Comparison of ENCODE assay signal across 8 cellular contexts in the genomic region with DNA sequence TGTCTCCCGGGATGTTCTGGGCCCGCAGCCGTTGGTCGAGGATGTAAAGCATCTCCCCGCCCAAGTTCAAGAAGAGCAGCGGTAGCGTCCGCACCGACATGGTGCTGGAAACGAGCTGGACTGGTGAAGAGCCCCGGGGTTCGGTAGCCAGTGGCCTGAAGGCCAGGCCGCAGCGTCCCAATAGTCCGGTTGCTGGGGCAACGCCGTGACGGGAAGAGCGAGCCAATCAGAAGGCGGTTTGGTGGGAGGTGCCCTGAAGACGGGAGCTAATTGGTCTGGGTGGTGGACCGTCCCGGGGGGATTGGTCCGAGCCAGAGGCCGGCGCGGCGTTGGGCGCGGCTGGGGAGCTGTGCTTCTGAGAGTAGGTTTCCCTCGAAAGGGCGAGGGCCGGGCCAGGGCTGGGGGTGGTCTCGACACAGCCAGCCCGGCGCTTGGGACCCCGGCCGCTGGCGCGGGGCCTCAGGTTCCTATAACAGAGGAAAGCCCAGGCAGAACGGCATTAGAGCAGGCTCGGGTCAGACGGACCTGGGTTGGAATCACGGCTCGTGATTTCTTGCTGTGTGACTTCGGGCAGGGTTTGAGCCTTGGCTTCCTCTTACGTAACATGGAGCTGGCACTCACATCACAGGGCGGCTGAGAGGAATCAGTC. TPM values are rescaled to one million over a fixed set of nuclear protein-coding genes. Genes with fewer than 3 reads are reported as not detected.
A peak's percentile ranks its signal among the peaks of the same experiment; 100 is the strongest.
DNase-seq lines count a peak whose midpoint lies in the region; ATAC-seq and TF ChIP-seq lines count a peak whose summit lies in the region.

Gene OSCP1 (minus strand): TSS at position 182 of the 649 bp plus-strand sequence. CDS start 82 bp downstream, at position 100.

- ATAC-seq in HG03460 (IDR thresholded peaks at IDR 0.05; ENCODE audit: unreplicated experiment): peak; percentile 96

- H3K36me3 ChIP-seq in BE2C (no peaks in the 10 kb centered on the region), liver (ENCODE audit: control insufficient read depth in 4 of 4, insufficient read depth in 3 of 4, low read depth in 1 of 4, low read length in 3 of 4) (peaks cover 0 to 10% (median 6%) of the 10 kb centered on the region in 4 donors)

- peak within 1 kb of the TSS; percentile 86 for H3K27ac Mint-ChIP-seq in activated CD4-positive, alpha-beta memory T cell treated with anti-CD3 and anti-CD28 coated beads, Interleukin-2, amount 10 ng/mL, durations not matched to agents 7 days and 5 days

- no peak for TF ChIP-seq CTCF in BE2C (IDR thresholded peaks at IDR 0.05; ENCODE audit: low read depth, low read length)
- peak in 7 of 56 donors; percentile 8 to 21 (median 11) for TF ChIP-seq CTCF in dorsolateral prefrontal cortex (IDR thresholded peaks at IDR 0.05 in 54 of 56, conservative IDR thresholded peaks at IDR 0.05 in 2 of 56; ENCODE audit: low read depth in 1 of 56, partially characterized antibody in 56 of 56)
- TF ChIP-seq CTCF in liver (IDR thresholded peaks at IDR 0.05; ENCODE audit: low read depth, low read length, missing input control): no peak

- peak within 1 kb of the TSS; percentile 68 for H3K4me3 ChIP-seq in BE2C (ENCODE audit: low read depth, low read length)
- H3K4me3 ChIP-seq in dorsolateral prefrontal cortex: peak within 1 kb of the TSS; percentile 49 to 98 (median 79)
- peak within 1 kb of the TSS; percentile 56 to 75 (median 67) for H3K4me3 ChIP-seq in liver (ENCODE audit: low read depth in 1 of 3, low read length in 3 of 3)

- POLR2A ChIA-PET in activated CD4-positive, alpha-beta memory T cell treated with anti-CD3 and anti-CD28 coated beads, Interleukin-2, amount 10 ng/mL, durations not matched to agents 7 days and 5 days (lab: Charles Lee): interaction anchor here (0.8 to 2.7 kb wide), 10 partner anchors 10 to 302 kb away, joined by 3 to 32 read pairs (median 4); partner anchors contain the start of genes MRPS15, SH3D21 and TRAPPC3

- 1% methylated on average over 48 of the region's 48 CpGs for WGBS in liver

- H3K9ac ChIP-seq in liver (ENCODE audit: low read depth in 1 of 2, low read length in 2 of 2): peak within 1 kb of the TSS; percentile 69 to 78

- peaks cover 17% of the 10 kb centered on the region for H3K36me3 Mint-ChIP-seq in activated CD4-positive, alpha-beta memory T cell treated with anti-CD3 and anti-CD28 coated beads, Interleukin-2, amount 10 ng/mL, durations not matched to agents 7 days and 5 days (ENCODE audit: low read depth)

- CTCF ChIA-PET in activated CD4-positive, alpha-beta memory T cell treated with anti-CD3 and anti-CD28 coated beads, Interleukin-2, amount 10 ng/mL, durations not matched to agents 7 days and 5 days (lab: Charles Lee): interaction anchor here (0.6 to 1.3 kb wide), 8 partner anchors 10 to 73 kb away, joined by 3 to 4 read pairs (median 3); partner anchors contain the start of gene MRPS15

- H3K4me1 Mint-ChIP-seq in activated CD4-positive, alpha-beta memory T cell treated with anti-CD3 and anti-CD28 coated beads, Interleukin-2, amount 10 ng/mL, durations not matched to agents 7 days and 5 days: peaks cover 31% of the 10 kb centered on the region

- peak within 1 kb of the TSS; percentile 70 to 98 (median 93) for H3K27ac ChIP-seq in dorsolateral prefrontal cortex
- H3K27ac ChIP-seq in liver (ENCODE audit: low read depth in 1 of 2, low read length in 2 of 2): peak within 1 kb of the TSS; percentile 89 to 91

- no peaks in the 10 kb centered on the region for H3K27me3 ChIP-seq in BE2C
- no peaks in the 10 kb centered on the region for H3K27me3 ChIP-seq in dorsolateral prefrontal cortex
- no peaks in the 10 kb centered on the region for H3K27me3 ChIP-seq in liver (ENCODE audit: control insufficient read depth in 4 of 4, insufficient read depth in 4 of 4, low read length in 3 of 4)

- H3K9me3 Mint-ChIP-seq in activated CD4-positive, alpha-beta memory T cell treated with anti-CD3 and anti-CD28 coated beads, Interleukin-2, amount 10 ng/mL, durations not matched to agents 7 days and 5 days: no peaks in the 10 kb centered on the region

- peak; percentile 89 for DNase-seq in BE2C
- peak; percentile 97 for DNase-seq in GM19240 (ENCODE audit: insufficient read length, low spot score)
- DNase-seq in NCI-H526 treated with DMSO at 0.1 percent for 48 hours (lab: John Stamatoyannopoulos, UW): peak; percentile 98
- DNase-seq in activated CD4-positive, alpha-beta memory T cell treated with anti-CD3 and anti-CD28 coated beads, Interleukin-2, amount 10 ng/mL, durations not matched to agents 7 days and 5 days: peak; percentile 90
- DNase-seq in dorsolateral prefrontal cortex: peak; percentile 87 to 97 (median 92)
- DNase-seq in stimulated activated CD4-positive, alpha-beta T cell treated with anti-CD3 and anti-CD28 coated beads, Interleukin-4, amount 100 ng/mL, for 1 hour: peak; percentile 84

- TF ChIP-seq RAD21 in liver (IDR thresholded peaks at IDR 0.05): peak in 1 of 2 donors; percentile 6

- no peaks in the 10 kb centered on the region for H3K27me3 Mint-ChIP-seq in activated CD4-positive, alpha-beta memory T cell treated with anti-CD3 and anti-CD28 coated beads, Interleukin-2, amount 10 ng/mL, durations not matched to agents 7 days and 5 days

- H3K9me3 ChIP-seq in BE2C (no peaks in the 10 kb centered on the region), liver (ENCODE audit: control insufficient read depth in 4 of 4, low read length in 3 of 4) (no peaks in the 10 kb centered on the region)

- H3K4me1 ChIP-seq in BE2C: no peaks in the 10 kb centered on the region
- peaks cover 3 to 13% (median 6%) of the 10 kb centered on the region in 4 donors for H3K4me1 ChIP-seq in liver (ENCODE audit: control insufficient read depth in 4 of 4, insufficient read depth in 4 of 4, low read length in 3 of 4)

- intact Hi-C loops in dorsolateral prefrontal cortex (cut with DNase I): loop anchor here in 1 of 2 donors (5.0 kb wide), 1 partner anchor 63 kb away; the partner anchor contains the start of gene STK40

- H3K4me3 Mint-ChIP-seq in activated CD4-positive, alpha-beta memory T cell treated with anti-CD3 and anti-CD28 coated beads, Interleukin-2, amount 10 ng/mL, durations not matched to agents 7 days and 5 days: peak within 1 kb of the TSS; percentile 82

TF ChIP-seq in liver, 16 proteins besides CTCF, POLR2A, EP300 and RAD21 (continues in another document):
- TF ChIP-seq SP1 (IDR thresholded peaks at IDR 0.05) (peak; percentile 98), EGR1 (IDR thresholded peaks at IDR 0.05; ENCODE audit: low read depth in 2 of 2) (no peak), NR2F2 (IDR thresholded peaks at IDR 0.05) (no peak), FOXA1 (IDR thresholded peaks at IDR 0.05) (peak; percentile 30), TAF1 (conservative IDR thresholded peaks at IDR 0.05) (no peak), REST (IDR thresholded peaks at IDR 0.05) (peak; percentile 65), FOXA2 (IDR thresholded peaks at IDR 0.05) (no peak), YY1 (IDR thresholded peaks at IDR 0.05) (peak; percentile 80), HNF4G (IDR thresholded peaks at IDR 0.05) (no peak), JUND (IDR thresholded peaks at IDR 0.05) (no peak), HNF4A (conservative IDR thresholded peaks at IDR 0.05) (peak in 1 of 2 donors; percentile 50), GABPA (IDR thresholded peaks at IDR 0.05 in 1 of 2, conservative IDR thresholded peaks at IDR 0.05 in 1 of 2) (peak in 1 of 2 donors; percentile 43)
- TF ChIP-seq, protein P1, sequence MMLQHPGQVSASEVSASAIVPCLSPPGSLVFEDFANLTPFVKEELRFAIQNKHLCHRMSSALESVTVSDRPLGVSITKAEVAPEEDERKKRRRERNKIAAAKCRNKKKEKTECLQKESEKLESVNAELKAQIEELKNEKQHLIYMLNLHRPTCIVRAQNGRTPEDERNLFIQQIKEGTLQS (IDR thresholded peaks at IDR 0.05): no peak
- TF ChIP-seq, protein P2, sequence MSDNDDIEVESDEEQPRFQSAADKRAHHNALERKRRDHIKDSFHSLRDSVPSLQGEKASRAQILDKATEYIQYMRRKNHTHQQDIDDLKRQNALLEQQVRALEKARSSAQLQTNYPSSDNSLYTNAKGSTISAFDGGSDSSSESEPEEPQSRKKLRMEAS (IDR thresholded peaks at IDR 0.05): peak; percentile 39

RNA-seq across cellular contexts. Expression of gene OSCP1, which starts in this region (rescaled TPM):
- 1.4 TPM for polyA plus RNA-seq in BE2C (2012; ENCODE audit: insufficient read depth, insufficient read length, low read depth)
- 1 to 10 TPM; 1.3 to 1.7 TPM for total RNA-seq in activated CD4-positive, alpha-beta memory T cell treated with anti-CD3 and anti-CD28 coated beads, Interleukin-2, amount 10 ng/mL, durations not matched to agents 7 days and 5 days
- 10 to 100 TPM; 17.0 to 49.3 (median 30.6) TPM for total RNA-seq in dorsolateral prefrontal cortex
- total RNA-seq in liver: 1 to 10 TPM; 1.5 to 1.7 TPM
- polyA plus RNA-seq in liver: 1 to 10 TPM; 1.1 to 1.5 TPM

Comparison
In these comparisons a context has a peak if more than half of its experiments do, and no peak if none do; other contexts are left out.
1. Peak in every context shown above with its lines: DNase-seq, ATAC-seq, H3K4me3 ChIP-seq and H3K27ac ChIP-seq.
2. RNA of gene OSCP1 (total RNA-seq): 17.0 to 49.3 TPM in dorsolateral prefrontal cortex; 1.3 to 1.7 TPM in activated CD4-positive, alpha-beta memory T cell treated with anti-CD3 and anti-CD28 coated beads, Interleukin-2, amount 10 ng/mL, durations not matched to agents 7 days and 5 days and 1.5 to 1.7 TPM in liver; every median in the first group is over 4 times any median in the second.